8 cellular contexts compared by ENCODE assay signal in genomic region chr19:17747205-17748098, GRCh38. TPM values are rescaled to one million over a fixed set of nuclear protein-coding genes. Genes with fewer than 3 reads are reported as not detected.
A peak's percentile ranks its signal among the peaks of the same experiment; 100 is the strongest.
DNase-seq lines count a peak whose midpoint lies in the region; ATAC-seq lines count a peak whose summit lies in the region.

No MANE protein-coding gene starts in this region.

- H3K4me3 ChIP-seq in Jurkat, Clone E6-1 (ENCODE audit: low read length) = peak overlapping the region; percentile 60
- H3K4me3 ChIP-seq in esophagus (ENCODE audit: low read depth in 1 of 2, low read length in 2 of 2) (peak overlapping the region; percentile 30 to 48), mucosa of rectum (ENCODE audit: low read length in 2 of 2) (peak overlapping the region; percentile 52 to 67)

- H3K9ac ChIP-seq in mucosa of rectum (ENCODE audit: low read depth in 1 of 2, low read length in 2 of 2) = peak overlapping the region in 1 of 2 donors; percentile 35

- ATAC-seq in GM21576 (IDR thresholded peaks at IDR 0.05; ENCODE audit: unreplicated experiment) = peak; percentile 60

- peaks cover 0 to 8% of the 10 kb centered on the region in 2 donors for H3K4me1 ChIP-seq in esophagus (ENCODE audit: control insufficient read depth in 2 of 2, insufficient read depth in 2 of 2, low read length in 1 of 2)
- H3K4me1 ChIP-seq in mucosa of rectum (ENCODE audit: control insufficient read depth in 2 of 2, insufficient read depth in 2 of 2, low read length in 2 of 2) = peaks cover 3 to 4% of the 10 kb centered on the region in 2 donors

- peak; percentile 83 for DNase-seq in DMS 273 treated with DMSO at 0.1 percent for 48 hours (lab: John Stamatoyannopoulos, UW)
- peak; percentile 95 for DNase-seq in Jurkat, Clone E6-1 (ENCODE audit: low read depth, low spot score)
- peak; percentile 61 for DNase-seq in OCI-M2 (lab: John Stamatoyannopoulos, UW; ENCODE audit: unreplicated experiment)
- DNase-seq in activated T-cell treated with anti-CD3 and anti-CD28 coated beads, Interleukin-2, amount 50 U/mL, for 1 hour = peak; percentile 95
- DNase-seq in stimulated activated CD8-positive, alpha-beta memory T cell treated with anti-CD3 and anti-CD28 coated beads, Interleukin-4, amount 100 ng/mL, for 4 hours (ENCODE audit: low read depth in 2 of 2, low spot score in 1 of 2) = peak; percentile 81 to 85

- WGBS in esophagus, 2 donors = 8 to 9% methylated on average over 55 to 75 of the region's 75 CpGs

- peaks cover 4% of the 10 kb centered on the region in 2 donors for H3K9me3 ChIP-seq in esophagus (ENCODE audit: control insufficient read depth in 2 of 2, insufficient read depth in 1 of 2, low read depth in 1 of 2, low read length in 1 of 2)
- no peaks in the 10 kb centered on the region for H3K9me3 ChIP-seq in mucosa of rectum (ENCODE audit: control insufficient read depth in 2 of 2, low read length in 2 of 2)

- no peaks in the 10 kb centered on the region for H3K36me3 ChIP-seq in esophagus (ENCODE audit: control insufficient read depth in 2 of 2, insufficient read depth in 2 of 2, low read length in 1 of 2)
- no peaks in the 10 kb centered on the region for H3K36me3 ChIP-seq in mucosa of rectum (ENCODE audit: control insufficient read depth in 2 of 2, insufficient read depth in 2 of 2, low read length in 2 of 2)

- H3K27me3 ChIP-seq in esophagus (ENCODE audit: control insufficient read depth in 1 of 2, insufficient read depth in 2 of 2, low read length in 2 of 2) (no peaks in the 10 kb centered on the region), mucosa of rectum (ENCODE audit: control insufficient read depth in 2 of 2, insufficient read depth in 2 of 2, low read length in 2 of 2) (peaks cover 0 to 2% of the 10 kb centered on the region in 2 donors)

- H3K27ac ChIP-seq in esophagus (ENCODE audit: low read depth in 2 of 2, low read length in 1 of 2) = no peak overlapping the region
- H3K27ac ChIP-seq in mucosa of rectum (ENCODE audit: low read depth in 2 of 2, low read length in 2 of 2) = no peak overlapping the region

RNA-seq across cellular contexts. Expression of gene FCHO1, which starts 3.8 kb away (rescaled TPM):
- polyA plus RNA-seq in Jurkat, Clone E6-1 (2012; ENCODE audit: insufficient read depth, insufficient read length) = 50.0 TPM
- under 1 TPM; 0.51 to 0.75 TPM for polyA plus RNA-seq in esophagus

RNA-seq across cellular contexts. Expression of gene MAP1S, which starts 28.2 kb away (rescaled TPM):
- polyA plus RNA-seq in Jurkat, Clone E6-1 (2012; ENCODE audit: insufficient read depth, insufficient read length) = 47.2 TPM
- 10 to 100 TPM in 1 of 2 donors, 1 to 10 TPM in 1; 7.8 to 13.1 TPM for polyA plus RNA-seq in esophagus

RNA-seq across cellular contexts. Expression of gene B3GNT3, which starts 47.5 kb away (rescaled TPM):
- polyA plus RNA-seq in Jurkat, Clone E6-1 (2012; ENCODE audit: insufficient read depth, insufficient read length) = not detected
- 10 to 100 TPM; 12.2 to 45.1 TPM for polyA plus RNA-seq in esophagus

RNA-seq across cellular contexts. Expression of gene UNC13A, which starts 59.3 kb away (rescaled TPM):
- not detected for polyA plus RNA-seq in Jurkat, Clone E6-1 (2012; ENCODE audit: insufficient read depth, insufficient read length)
- under 1 TPM; 0.02 to 0.04 TPM for polyA plus RNA-seq in esophagus
